In the genomic region with DNA sequence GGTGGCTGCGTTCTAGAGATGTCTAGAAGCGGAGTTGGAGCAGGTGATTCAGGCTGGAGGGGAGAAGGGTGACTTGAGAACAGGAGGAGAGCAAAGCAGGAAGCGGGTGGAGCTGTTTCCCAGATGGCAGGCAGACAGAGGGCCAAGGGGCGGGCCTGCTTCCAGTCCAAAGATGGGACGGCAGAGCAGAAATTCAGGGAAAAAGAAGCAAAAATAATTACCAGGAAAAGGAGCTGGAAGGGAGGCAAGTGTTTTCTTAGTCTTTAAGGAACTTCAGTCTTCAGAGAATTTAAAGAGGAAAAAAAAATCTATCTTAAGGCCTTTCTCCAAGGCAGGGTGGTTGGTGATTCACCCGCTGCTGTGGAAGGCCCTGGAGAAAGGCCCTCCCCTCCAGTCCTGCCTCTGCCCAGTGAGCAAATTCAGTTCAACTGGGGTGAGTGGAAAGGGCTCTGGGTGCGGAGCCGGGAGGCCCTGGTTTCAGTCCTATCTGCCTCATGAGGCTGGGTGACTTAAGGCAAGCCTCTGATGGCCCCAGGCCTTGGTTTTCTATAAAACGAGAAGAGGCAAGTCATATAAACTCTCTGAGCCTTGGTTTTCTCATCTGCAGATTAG, we compare ENCODE assay signal across 9 cellular contexts. TPM values are rescaled to one million over a fixed set of nuclear protein-coding genes. Genes with fewer than 3 reads are reported as not detected.
DNase-seq lines count a peak whose midpoint lies in the region; ATAC-seq and TF ChIP-seq lines count a peak whose summit lies in the region.
"Had no signal": no experiment of that assay in that cellular context is flagged by ENCODE, and none has a peak within 500 bp of the region (broad histone marks: within the 10 kb centered on the region; RNA-seq: fewer than 3 reads in every experiment).

No MANE protein-coding gene starts in this region.

- peak; percentile 74 for DNase-seq in adipocyte (ENCODE audit: low read depth)
- DNase-seq in hepatocyte (ENCODE audit: low spot score) = peak; percentile 75
- no peak for DNase-seq in thoracic aorta (ENCODE audit: low spot score)
- no peak for DNase-seq in GM19238 (ENCODE audit: insufficient read length, low spot score)
- no peak for DNase-seq in NK-92 (lab: John Stamatoyannopoulos, UW; ENCODE audit: unreplicated experiment)
- DNase-seq: activated CD4-positive, alpha-beta T cell treated with anti-CD3 and anti-CD28 coated beads for 36 hours had no signal

- no peak overlapping the region for H2AFZ ChIP-seq in hepatocyte

- H3K27me3 ChIP-seq in adipocyte (replicated peaks; ENCODE audit: control insufficient read depth, insufficient read depth, low read length) (no peaks in the 10 kb centered on the region), hepatocyte (no peaks in the 10 kb centered on the region), thoracic aorta (replicated peaks; ENCODE audit: insufficient read depth) (no peaks in the 10 kb centered on the region)

- H3K4me1 ChIP-seq in adipocyte (ENCODE audit: control insufficient read depth, insufficient read depth, low read length) = peaks cover 29% of the 10 kb centered on the region
- H3K4me1 ChIP-seq in hepatocyte (ENCODE audit: insufficient read depth) = peaks cover 65% of the 10 kb centered on the region
- peaks cover 13 to 52% of the 10 kb centered on the region in 2 donors for H3K4me1 ChIP-seq in thoracic aorta (ENCODE audit: control insufficient read depth in 1 of 2, low read depth in 2 of 2)

- H3K36me3 ChIP-seq in KOPT-K1 (ENCODE audit: insufficient read depth, low read length) (no peaks in the 10 kb centered on the region), adipocyte (ENCODE audit: control insufficient read depth, insufficient read depth, low read length, severe bottlenecking) (no peaks in the 10 kb centered on the region), hepatocyte (replicated peaks; ENCODE audit: insufficient read depth, low read depth) (no peaks in the 10 kb centered on the region), thoracic aorta (no peaks in the 10 kb centered on the region)

- WGBS in hepatocyte (ENCODE audit: low lambda C conversion rate, missing lambda C conversion rate) = 51% methylated on average over 9 of the region's 9 CpGs

- no peaks in the 10 kb centered on the region for H4K20me1 ChIP-seq in hepatocyte (ENCODE audit: insufficient read depth, poor library complexity, severe bottlenecking)

- peak overlapping the region; percentile 67 for H3K4me2 ChIP-seq in hepatocyte

- H3K79me2 ChIP-seq in hepatocyte = peaks cover 4% of the 10 kb centered on the region

- TF ChIP-seq CTCF in hepatocyte (IDR thresholded peaks at IDR 0.05; ENCODE audit: poor library complexity) (no peak), thoracic aorta (IDR thresholded peaks at IDR 0.05) (no peak)

- H3K4me3 ChIP-seq in adipocyte (ENCODE audit: low read length) (peak overlapping the region; percentile 24), hepatocyte (no peak overlapping the region), thoracic aorta (no peak overlapping the region)

- ATAC-seq in thoracic aorta (ENCODE audit: insufficient number of reproducible peaks, low FRiP score, low read depth) = peak; percentile 73
- no peak for ATAC-seq in GM21737 (IDR thresholded peaks at IDR 0.05; ENCODE audit: unreplicated experiment)
- no peak for ATAC-seq in GM21576 (IDR thresholded peaks at IDR 0.05; ENCODE audit: unreplicated experiment)
- ATAC-seq: activated CD4-positive, alpha-beta T cell treated with anti-CD3 and anti-CD28 coated beads for 36 hours had no signal

- H3K9me3 ChIP-seq in KOPT-K1 (ENCODE audit: insufficient read depth, low read length, poor library complexity, severe bottlenecking) (no peaks in the 10 kb centered on the region), adipocyte (ENCODE audit: control insufficient read depth, low read length) (no peaks in the 10 kb centered on the region), hepatocyte (ENCODE audit: low read depth) (no peaks in the 10 kb centered on the region), thoracic aorta (no peaks in the 10 kb centered on the region)

- H3K9me2 ChIP-seq in hepatocyte (replicated peaks; ENCODE audit: insufficient read depth) = no peaks in the 10 kb centered on the region

- H3K27ac ChIP-seq in KOPT-K1 (ENCODE audit: low read depth, low read length, poor library complexity, severe bottlenecking) (peak overlapping the region; percentile 41), hepatocyte (peak overlapping the region; percentile 94), thoracic aorta (peak overlapping the region; percentile 79 to 82)

- H3K9ac ChIP-seq in adipocyte (ENCODE audit: low read length) = peak overlapping the region; percentile 80

RNA-seq across cellular contexts. Expression of gene CREB3L1, which starts 4.5 kb away (rescaled TPM):
- 20.3 and 22.9 TPM in 2 replicates for total RNA-seq in hepatocyte
- 275 and 276 TPM in 2 replicates for polyA plus RNA-seq in hepatocyte
- 1 to 10 TPM; 3.0 to 7.6 TPM for total RNA-seq in thoracic aorta

Comparison
In these comparisons a context has a peak if more than half of its experiments do, and no peak if none do; other contexts are left out.
1. H3K27ac ChIP-seq: peak in every context shown above with its lines; median percentile 94 in hepatocyte; 80 in thoracic aorta; 41 in KOPT-K1.
2. DNase-seq: peak in adipocyte (single experiment) and hepatocyte (single experiment); none in thoracic aorta (single experiment), GM19238 (single experiment) and NK-92 (single experiment).